ENCODE assay signal across 1 cellular context in the genomic region with DNA sequence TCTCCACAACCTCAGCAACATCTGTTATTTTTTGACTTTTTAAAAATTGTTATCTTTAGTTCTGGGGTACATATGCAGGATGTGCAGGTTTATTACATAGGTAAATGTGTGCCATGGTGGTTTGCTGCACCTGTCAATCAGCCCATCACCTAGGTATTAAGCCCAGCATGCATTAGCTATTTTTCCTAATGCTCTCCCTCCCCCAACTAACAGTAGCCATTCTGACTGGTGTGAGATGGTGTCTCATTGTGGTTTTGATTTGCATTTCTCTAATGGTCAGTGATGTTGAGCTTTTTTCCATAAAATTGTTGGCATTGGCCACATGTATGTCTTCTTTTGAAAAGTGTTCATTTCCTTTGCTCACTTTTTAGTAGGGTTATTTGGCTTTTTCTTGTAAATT. TPM values are rescaled to one million over a fixed set of nuclear protein-coding genes. Genes with fewer than 3 reads are reported as not detected.
"Had no signal": no experiment of that assay in that cellular context is flagged by ENCODE, and none has a peak within 500 bp of the region (broad histone marks: within the 10 kb centered on the region; RNA-seq: fewer than 3 reads in every experiment).

No MANE protein-coding gene starts in this region.

RNA-seq across cellular contexts. Expression of a gene that starts 29.2 kb away (rescaled TPM):
- total RNA-seq: WTC11 had no signal
